In the genomic region with DNA sequence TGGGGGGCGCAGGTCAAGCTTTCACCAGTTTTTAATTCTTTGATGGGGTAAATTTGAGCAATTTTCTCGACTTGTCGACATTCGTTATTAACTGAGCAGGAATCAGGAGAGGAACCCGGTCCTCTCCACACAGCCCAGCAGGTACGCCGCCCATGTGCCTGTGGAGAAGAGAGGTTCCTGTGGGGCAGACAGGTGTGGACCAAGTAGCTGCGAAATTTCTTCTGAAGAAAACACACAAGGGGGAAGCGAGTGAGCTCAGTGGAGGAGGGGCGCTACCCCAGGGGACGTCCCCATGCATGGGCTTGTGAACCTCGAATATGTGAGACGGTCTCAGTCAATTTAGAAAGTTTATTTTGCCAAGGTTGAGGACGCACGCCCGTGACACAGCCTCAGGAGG, we compare ENCODE assay signal across 10 cellular contexts. TPM values are rescaled to one million over a fixed set of nuclear protein-coding genes. Genes with fewer than 3 reads are reported as not detected.
DNase-seq lines count a peak whose midpoint lies in the region; ATAC-seq and TF ChIP-seq lines count a peak whose summit lies in the region.
"Not testable (repeated sequence)": the region's sequence is repeated elsewhere in the genome, so short reads cannot be mapped to it uniquely, and the experiment has no call there.
"Had no signal": no experiment of that assay in that cellular context is flagged by ENCODE, and none has a peak within 500 bp of the region (broad histone marks: within the 10 kb centered on the region; RNA-seq: fewer than 3 reads in every experiment).

No MANE protein-coding gene starts in this region.

- H3K36me3 Mint-ChIP-seq in activated CD4-positive, alpha-beta memory T cell treated with anti-CD3 and anti-CD28 coated beads for 36 hours; immature natural killer cell; progenitor cell of endocrine pancreas (ENCODE audit: insufficient read depth): not testable (repeated sequence)
- H3K36me3 Mint-ChIP-seq in dendritic cell treated with granulocyte-macrophage colony-stimulating factor and Interleukin-4, amounts not matched to agents 40 ng/mL and 50 ng/mL, for 4 days (ENCODE audit: low read depth): peaks cover 16% of the 10 kb centered on the region

- H3K4me1 Mint-ChIP-seq in activated CD4-positive, alpha-beta memory T cell treated with anti-CD3 and anti-CD28 coated beads for 36 hours (ENCODE audit: low read depth); progenitor cell of endocrine pancreas (ENCODE audit: low read depth): not testable (repeated sequence)
- H3K4me1 Mint-ChIP-seq in dendritic cell treated with granulocyte-macrophage colony-stimulating factor and Interleukin-4, amounts not matched to agents 40 ng/mL and 50 ng/mL, for 4 days (ENCODE audit: low read depth): peaks cover 15% of the 10 kb centered on the region
- peaks cover 33 to 37% of the 10 kb centered on the region in 2 donors for H3K4me1 Mint-ChIP-seq in immature natural killer cell

- H3K79me2 ChIP-seq in ACC112 (ENCODE audit: control insufficient read depth, insufficient read depth, low read length, unreplicated experiment): not testable (repeated sequence)

- intact Hi-C loops in activated CD4-positive, alpha-beta memory T cell treated with anti-CD3 and anti-CD28 coated beads for 36 hours (cut with micrococcal nuclease); dendritic cell treated with granulocyte-macrophage colony-stimulating factor and Interleukin-4, amounts not matched to agents 40 ng/mL and 50 ng/mL, for 4 days (cut with micrococcal nuclease): not testable (repeated sequence)

- H3K4me3 Mint-ChIP-seq in activated CD4-positive, alpha-beta memory T cell treated with anti-CD3 and anti-CD28 coated beads for 36 hours: peak overlapping the region; percentile 81
- peak overlapping the region; percentile 85 for H3K4me3 Mint-ChIP-seq in dendritic cell treated with granulocyte-macrophage colony-stimulating factor and Interleukin-4, amounts not matched to agents 40 ng/mL and 50 ng/mL, for 4 days
- peak overlapping the region; percentile 83 to 88 (median 86) for H3K4me3 Mint-ChIP-seq in immature natural killer cell
- H3K4me3 Mint-ChIP-seq in progenitor cell of endocrine pancreas (ENCODE audit: low read depth): peak overlapping the region; percentile 81

- not testable (repeated sequence) for H3K27me3 ChIP-seq in ACC112 (ENCODE audit: insufficient read depth, low read length)

- H3K27me3 Mint-ChIP-seq in activated CD4-positive, alpha-beta memory T cell treated with anti-CD3 and anti-CD28 coated beads for 36 hours; dendritic cell treated with granulocyte-macrophage colony-stimulating factor and Interleukin-4, amounts not matched to agents 40 ng/mL and 50 ng/mL, for 4 days; progenitor cell of endocrine pancreas: not testable (repeated sequence)
- peaks cover 0 to 15% (median 0%) of the 10 kb centered on the region in 3 donors for H3K27me3 Mint-ChIP-seq in immature natural killer cell (ENCODE audit: low read depth in 3 of 3)

- POLR2A ChIA-PET in activated CD4-positive, alpha-beta memory T cell treated with anti-CD3 and anti-CD28 coated beads for 36 hours (lab: Charles Lee): not testable (repeated sequence)

- ATAC-seq in GM19025 (IDR thresholded peaks at IDR 0.05; ENCODE audit: low read depth, unreplicated experiment) (peak; percentile 12), HG02763 (IDR thresholded peaks at IDR 0.05; ENCODE audit: unreplicated experiment) (peak; percentile 10)

- DNase-seq in Jurkat, Clone E6-1 (ENCODE audit: low read depth, low spot score); immature natural killer cell; progenitor cell of endocrine pancreas (ENCODE audit: low spot score, unreplicated experiment): not testable (repeated sequence)
- DNase-seq in activated CD4-positive, alpha-beta memory T cell treated with anti-CD3 and anti-CD28 coated beads for 36 hours: peak; percentile 29

- H3K9me3 Mint-ChIP-seq in activated CD4-positive, alpha-beta memory T cell treated with anti-CD3 and anti-CD28 coated beads for 36 hours; dendritic cell treated with granulocyte-macrophage colony-stimulating factor and Interleukin-4, amounts not matched to agents 40 ng/mL and 50 ng/mL, for 4 days; immature natural killer cell; progenitor cell of endocrine pancreas (ENCODE audit: low read depth): not testable (repeated sequence)

- CTCF ChIA-PET in activated CD4-positive, alpha-beta memory T cell treated with anti-CD3 and anti-CD28 coated beads for 36 hours (lab: Charles Lee): not testable (repeated sequence)

- not testable (repeated sequence) for H3K36me3 ChIP-seq in ACC112 (ENCODE audit: insufficient read depth, low read length)

- H3K27ac Mint-ChIP-seq in activated CD4-positive, alpha-beta memory T cell treated with anti-CD3 and anti-CD28 coated beads for 36 hours: peak overlapping the region; percentile 23
- H3K27ac Mint-ChIP-seq in dendritic cell treated with granulocyte-macrophage colony-stimulating factor and Interleukin-4, amounts not matched to agents 40 ng/mL and 50 ng/mL, for 4 days: peak overlapping the region; percentile 80
- H3K27ac Mint-ChIP-seq in immature natural killer cell: peak overlapping the region; percentile 70 to 85 (median 76)
- not testable (repeated sequence) for H3K27ac Mint-ChIP-seq in progenitor cell of endocrine pancreas

- not testable (repeated sequence) for H3K4me1 ChIP-seq in ACC112 (ENCODE audit: control insufficient read depth, insufficient read depth, low read length, unreplicated experiment)

- peak overlapping the region; percentile 65 for H3K4me3 ChIP-seq in ACC112 (ENCODE audit: low read depth, low read length)
- peak overlapping the region; percentile 53 for H3K4me3 ChIP-seq in Jurkat, Clone E6-1 (ENCODE audit: low read length)

- not testable (repeated sequence) for H2AFZ ChIP-seq in ACC112 (ENCODE audit: low read length, unreplicated experiment)

- not testable (repeated sequence) for TF ChIP-seq CTCF in progenitor cell of endocrine pancreas (IDR thresholded peaks at IDR 0.05; ENCODE audit: unreplicated experiment)

- not testable (repeated sequence) for H3K27ac ChIP-seq in ACC112 (ENCODE audit: low read depth, low read length)

RNA-seq across cellular contexts. Expression of gene RABL2B, which starts 0.4 kb away (rescaled TPM):
- polyA plus RNA-seq in Jurkat, Clone E6-1 (2012; ENCODE audit: insufficient read depth, insufficient read length): 33.2 TPM
- 10 to 100 TPM; 20.0 to 21.8 TPM for total RNA-seq in activated CD4-positive, alpha-beta memory T cell treated with anti-CD3 and anti-CD28 coated beads for 36 hours
- 10 to 100 TPM; 20.9 to 34.1 (median 29.6) TPM for polyA plus RNA-seq in immature natural killer cell
- total RNA-seq in progenitor cell of endocrine pancreas: 88.6 and 88.7 TPM in 2 replicates

RNA-seq across cellular contexts. Expression of gene ACR, which starts 45.9 kb away (rescaled TPM):
- polyA plus RNA-seq in Jurkat, Clone E6-1 (2012; ENCODE audit: insufficient read depth, insufficient read length): not detected
- not detected for total RNA-seq in activated CD4-positive, alpha-beta memory T cell treated with anti-CD3 and anti-CD28 coated beads for 36 hours
- polyA plus RNA-seq in immature natural killer cell: not detected
- 0.62 TPM in 1 of 2 replicates, not detected in the other for total RNA-seq in progenitor cell of endocrine pancreas
- total RNA-seq: A172; T-helper 2 cell treated with Interferon-gamma antibody and Interleukin-4, amounts not matched to agents 100 ng/mL and 5 ng/mL, for 36 hours had no signal
